1 cellular context compared by ENCODE assay signal in genomic region chr7:148546857-148547256, GRCh38.
TF ChIP-seq lines count a peak whose summit lies in the region.

No MANE protein-coding gene starts in this region.

TF ChIP-seq in H1, 55 proteins besides CTCF, POLR2A, EP300 and RAD21:
- TF ChIP-seq BACH1 (IDR thresholded peaks at IDR 0.05; ENCODE audit: low read length) (no peak), TCF12 (IDR thresholded peaks at IDR 0.05; ENCODE audit: low read depth, low read length) (no peak), RBBP5 (IDR thresholded peaks at IDR 0.05; ENCODE audit: borderline replicate concordance, low read depth, low read length) (no peak), GTF2F1 (IDR thresholded peaks at IDR 0.05; ENCODE audit: borderline replicate concordance, low read depth, low read length) (no peak), USF2 (IDR thresholded peaks at IDR 0.05; ENCODE audit: low read length) (no peak), SAP30 (IDR thresholded peaks at IDR 0.05; ENCODE audit: insufficient read depth, insufficient replicate concordance, low read length) (no peak), HDAC6 (IDR thresholded peaks at IDR 0.05; ENCODE audit: low read depth, low read length) (no peak), SP2 (IDR thresholded peaks at IDR 0.05; ENCODE audit: low read length) (no peak), TEAD4 (IDR thresholded peaks at IDR 0.05; ENCODE audit: low read depth, low read length) (no peak), MAX (IDR thresholded peaks at IDR 0.05) (no peak), ASH2L (IDR thresholded peaks at IDR 0.05; ENCODE audit: low read length) (no peak)
